In the genomic region with DNA sequence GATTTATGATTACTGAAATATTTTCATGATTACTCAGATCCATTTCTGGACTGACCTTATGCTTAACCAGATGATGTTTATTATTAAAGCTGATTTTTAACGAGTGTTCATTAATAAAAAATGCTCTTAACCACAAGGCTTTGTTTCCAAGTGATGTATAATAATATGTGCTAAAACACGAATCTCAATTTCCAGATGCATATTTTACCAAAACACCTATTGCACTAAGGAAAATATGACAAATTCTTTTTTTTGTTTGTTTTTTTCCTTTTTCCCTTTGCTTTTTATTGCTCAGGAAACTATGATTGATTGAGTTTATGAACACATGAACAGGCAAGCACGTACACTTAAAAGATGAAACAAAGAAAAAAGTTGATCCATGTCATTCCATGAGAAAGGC, we compare ENCODE assay signal across 1 cellular context.
TF ChIP-seq lines count a peak whose summit lies in the region.

No MANE protein-coding gene starts in this region.

TF ChIP-seq in IMR-90, 13 proteins besides CTCF, POLR2A, EP300 and RAD21:
- TF ChIP-seq NFE2L2 (IDR thresholded peaks at IDR 0.05; ENCODE audit: low read depth, low read length) = no peak
- TF ChIP-seq ELK1 (IDR thresholded peaks at IDR 0.05; ENCODE audit: borderline replicate concordance, low read depth, low read length) = no peak
- no peak for TF ChIP-seq RFX5 (IDR thresholded peaks at IDR 0.05; ENCODE audit: low read depth, low read length)
- no peak for TF ChIP-seq RCOR1 (IDR thresholded peaks at IDR 0.05; ENCODE audit: insufficient replicate concordance, low read length)
- no peak for TF ChIP-seq MAZ (IDR thresholded peaks at IDR 0.05; ENCODE audit: borderline replicate concordance, low read depth, low read length)
- TF ChIP-seq MXI1 (IDR thresholded peaks at IDR 0.05; ENCODE audit: borderline replicate concordance, low read depth, low read length) = no peak
- TF ChIP-seq FOS (IDR thresholded peaks at IDR 0.05; ENCODE audit: low read depth, low read length) = no peak
- no peak for TF ChIP-seq MAFK (IDR thresholded peaks at IDR 0.05; ENCODE audit: low read depth, low read length)
- TF ChIP-seq SMC3 (IDR thresholded peaks at IDR 0.05; ENCODE audit: low read depth, low read length) = no peak
- no peak for TF ChIP-seq USF2 (IDR thresholded peaks at IDR 0.05; ENCODE audit: low read depth, low read length)
